ENCODE assay signal across 8 cellular contexts in the genomic region with DNA sequence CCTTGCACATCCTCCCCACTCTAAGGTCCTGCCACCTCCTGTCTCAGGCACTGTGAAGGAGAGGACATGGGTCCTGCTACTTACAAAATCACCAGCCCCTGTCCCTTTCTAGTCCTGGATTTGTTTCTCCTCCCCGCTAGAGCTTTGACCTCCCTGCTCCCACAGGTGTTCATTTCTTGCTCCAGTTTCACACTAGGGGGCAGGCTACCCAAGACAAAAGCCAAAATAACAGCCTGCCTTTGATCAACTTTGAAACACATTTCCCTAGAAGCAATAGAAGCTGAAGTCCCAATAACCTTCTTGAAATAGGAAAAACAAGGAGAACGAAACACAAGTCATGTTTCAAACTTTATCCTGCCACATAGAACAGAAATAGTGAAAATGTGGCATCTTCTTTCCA.
DNase-seq lines count a peak whose midpoint lies in the region; ATAC-seq and TF ChIP-seq lines count a peak whose summit lies in the region.

No MANE protein-coding gene starts in this region.

- H3K27ac Mint-ChIP-seq in activated T-helper 17 cell treated with anti-CD3 and anti-CD28 coated beads, Interleukin-2, amount 50 U/mL, for 72 hours, result no peak overlapping the region

- WGBS in hepatocyte (ENCODE audit: low lambda C conversion rate, missing lambda C conversion rate), result 61% methylated on average over 2 of the region's 2 CpGs
- 51 to 68% methylated on average over 2 of the region's 2 CpGs for WGBS in upper lobe of left lung, 2 donors

- H3K4me3 ChIP-seq in AG04450 (ENCODE audit: low read depth, low read length) (no peak overlapping the region), LNCaP clone FGC (ENCODE audit: low read depth, low read length) (no peak overlapping the region), hepatocyte (no peak overlapping the region), upper lobe of left lung (no peak overlapping the region)

- DNase-seq in AG04450 (ENCODE audit: low read depth, low spot score), result no peak
- DNase-seq in GM13976 (ENCODE audit: low spot score), result peak; percentile 38
- DNase-seq in LNCaP clone FGC (ENCODE audit: low read depth), result no peak
- DNase-seq in hepatocyte (ENCODE audit: low spot score), result peak; percentile 53
- DNase-seq in upper lobe of left lung, result no peak
- no peak for DNase-seq in GF-D8 (lab: John Stamatoyannopoulos, UW)
- DNase-seq in activated CD8-positive, alpha-beta memory T cell treated with anti-CD3 and anti-CD28 coated beads, Interleukin-2, amount 50 U/mL, for 48 hours, result no peak

- H3K9me3 ChIP-seq in AG04450 (ENCODE audit: control insufficient read depth, insufficient read depth, low read length), result no peaks in the 10 kb centered on the region
- H3K9me3 ChIP-seq in hepatocyte (ENCODE audit: low read depth), result no peaks in the 10 kb centered on the region
- H3K9me3 ChIP-seq in upper lobe of left lung, result no peaks in the 10 kb centered on the region

- no peak overlapping the region for H3K4me3 Mint-ChIP-seq in activated T-helper 17 cell treated with anti-CD3 and anti-CD28 coated beads, Interleukin-2, amount 50 U/mL, for 72 hours

- no peaks in the 10 kb centered on the region for H3K4me1 ChIP-seq in hepatocyte (ENCODE audit: insufficient read depth)
- H3K4me1 ChIP-seq in upper lobe of left lung, result no peaks in the 10 kb centered on the region

- in situ Hi-C loops in GM13976 (cut with MboI; ENCODE audit: low sequenced_read_pairs, unreplicated experiment), result no loop called here

- TF ChIP-seq CTCF in AG04450 (IDR thresholded peaks at IDR 0.05; ENCODE audit: low read depth, low read length), result peak; percentile 68
- peak; percentile 49 for TF ChIP-seq CTCF in GM13976 (IDR thresholded peaks at IDR 0.05; ENCODE audit: borderline replicate concordance, control extremely low read depth, extremely low read depth, insufficient read depth, missing control alignments)
- peak; percentile 80 for TF ChIP-seq CTCF in LNCaP clone FGC (IDR thresholded peaks at IDR 0.05; ENCODE audit: control insufficient read depth, extremely low read depth, insufficient read depth)
- peak; percentile 62 for TF ChIP-seq CTCF in hepatocyte (IDR thresholded peaks at IDR 0.05; ENCODE audit: poor library complexity)
- peak in 4 of 6 experiments; percentile 32 to 41 (median 36) for TF ChIP-seq CTCF in upper lobe of left lung (IDR thresholded peaks at IDR 0.05)

- no peak for TF ChIP-seq POLR2A in upper lobe of left lung (IDR thresholded peaks at IDR 0.05)

- ATAC-seq in activated T-helper 17 cell treated with anti-CD3 and anti-CD28 coated beads, Interleukin-2, amount 50 U/mL, for 72 hours (replicated peaks), result peak; percentile 28
- peak in 1 of 2 donors; percentile 50 for ATAC-seq in upper lobe of left lung (ENCODE audit: low FRiP score in 2 of 2)

- POLR2A ChIA-PET in AG04450 (lab: Yijun Ruan, JAX), result no interaction called here

- no peaks in the 10 kb centered on the region for H3K27me3 Mint-ChIP-seq in activated T-helper 17 cell treated with anti-CD3 and anti-CD28 coated beads, Interleukin-2, amount 50 U/mL, for 72 hours

- H3K27ac ChIP-seq in AG04450 (ENCODE audit: low read depth, low read length), result no peak overlapping the region
- no peak overlapping the region for H3K27ac ChIP-seq in hepatocyte
- no peak overlapping the region for H3K27ac ChIP-seq in upper lobe of left lung

- H3K27me3 ChIP-seq in AG04450 (ENCODE audit: control insufficient read depth, insufficient read depth, low read length), result no peaks in the 10 kb centered on the region
- H3K27me3 ChIP-seq in hepatocyte, result no peaks in the 10 kb centered on the region
- H3K27me3 ChIP-seq in upper lobe of left lung, result no peaks in the 10 kb centered on the region

- no peak overlapping the region for H2AFZ ChIP-seq in hepatocyte

- no peaks in the 10 kb centered on the region for H3K9me3 Mint-ChIP-seq in activated T-helper 17 cell treated with anti-CD3 and anti-CD28 coated beads, Interleukin-2, amount 50 U/mL, for 72 hours

- no peaks in the 10 kb centered on the region for H4K20me1 ChIP-seq in hepatocyte (ENCODE audit: insufficient read depth, poor library complexity, severe bottlenecking)

- no peak overlapping the region for H3K4me2 ChIP-seq in hepatocyte

- CTCF ChIA-PET in AG04450 (lab: Charles Lee), result interaction anchor here (1.0 to 10.4 kb wide), 13 partner anchors 10 to 123 kb away, joined by 3 to 107 read pairs (median 5); no protein-coding TSS in a partner anchor

- H3K79me2 ChIP-seq in hepatocyte, result no peaks in the 10 kb centered on the region

- no peaks in the 10 kb centered on the region for H3K36me3 Mint-ChIP-seq in activated T-helper 17 cell treated with anti-CD3 and anti-CD28 coated beads, Interleukin-2, amount 50 U/mL, for 72 hours (ENCODE audit: low read depth)

- no peaks in the 10 kb centered on the region for H3K9me2 ChIP-seq in hepatocyte (replicated peaks; ENCODE audit: insufficient read depth)

- no peaks in the 10 kb centered on the region for H3K4me1 Mint-ChIP-seq in activated T-helper 17 cell treated with anti-CD3 and anti-CD28 coated beads, Interleukin-2, amount 50 U/mL, for 72 hours

- no peak for TF ChIP-seq EP300 in upper lobe of left lung (IDR thresholded peaks at IDR 0.05)

- no peaks in the 10 kb centered on the region for H3K36me3 ChIP-seq in hepatocyte (replicated peaks; ENCODE audit: insufficient read depth, low read depth)
- no peaks in the 10 kb centered on the region for H3K36me3 ChIP-seq in upper lobe of left lung

Comparison
In these comparisons a context has a peak if more than half of its experiments do, and no peak if none do; other contexts are left out.
1. DNase-seq: peak in GM13976 (single experiment) and hepatocyte (single experiment); none in AG04450 (single experiment), LNCaP clone FGC (single experiment), upper lobe of left lung (0 of 2), GF-D8 (single experiment) and activated CD8-positive, alpha-beta memory T cell treated with anti-CD3 and anti-CD28 coated beads, Interleukin-2, amount 50 U/mL, for 48 hours (single experiment).
2. Peak in every context shown above with its lines, with median percentiles within 50 percentile points of each other: CTCF ChIP-seq.